ENCODE assay signal across 15 cellular contexts in the genomic region with DNA sequence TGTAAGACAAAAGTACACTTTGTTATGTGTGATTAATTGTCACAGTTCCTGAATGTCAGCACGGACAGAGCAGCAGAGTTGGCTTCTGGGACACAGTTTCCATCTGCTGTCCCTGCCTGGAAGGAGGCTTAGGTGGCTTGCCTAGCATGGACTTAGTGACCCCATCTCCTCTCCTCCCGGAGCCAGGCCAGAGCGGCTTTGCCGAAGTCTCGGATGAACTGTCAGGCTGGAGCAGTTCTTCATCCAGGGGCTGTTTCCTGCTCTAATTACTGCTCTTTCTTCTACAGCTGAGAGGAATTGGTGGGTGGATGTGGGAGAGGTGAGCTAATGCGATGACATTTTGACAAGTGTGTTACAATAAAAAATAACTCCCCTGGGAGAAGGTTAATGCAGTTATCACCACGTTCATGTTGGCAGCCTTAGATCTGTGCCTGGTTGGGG.
DNase-seq lines count a peak whose midpoint lies in the region; ATAC-seq and TF ChIP-seq lines count a peak whose summit lies in the region.
"Had no signal": no experiment of that assay in that cellular context is flagged by ENCODE, and none has a peak within 500 bp of the region (broad histone marks: within the 10 kb centered on the region; RNA-seq: fewer than 3 reads in every experiment).

No MANE protein-coding gene starts in this region.

- H3K4me2 ChIP-seq in BLaER1 treated with 17β-estradiol and CSF1 and Interleukin-3, amounts not matched to agents 10 nM and 100 nM: peak overlapping the region; percentile 66 to 92 (median 83)

- CTCF ChIA-PET in HEK293 (lab: Yijun Ruan, JAX): interaction anchor here (1.0 kb wide), 1 partner anchor 21 kb away, joined by 3 read pairs; no protein-coding TSS in a partner anchor

- peaks cover 0 to 10% (median 0%) of the 10 kb centered on the region in 11 experiments; a peak in 3 of 22 replicates for H3K36me3 ChIP-seq in BLaER1 treated with 17β-estradiol and CSF1 and Interleukin-3, amounts not matched to agents 10 nM and 100 nM
- H3K36me3 ChIP-seq in HEK293 (ENCODE audit: control insufficient read depth in 2 of 2, insufficient read depth in 1 of 2, low read length in 2 of 2): no peaks in the 10 kb centered on the region
- no peaks in the 10 kb centered on the region for H3K36me3 ChIP-seq in neutrophil
- H3K36me3 ChIP-seq: tibial nerve had no signal

- peaks cover 59% of the 10 kb centered on the region for H3K4me1 Mint-ChIP-seq in chondrocyte (ENCODE audit: low read depth)

- H3K27ac Mint-ChIP-seq in chondrocyte (ENCODE audit: unreplicated experiment): peak overlapping the region; percentile 63
- H3K27ac Mint-ChIP-seq: CD8-positive, alpha-beta T cell; progenitor cell of endocrine pancreas; T-helper 1 cell treated with Interleukin-12 subunit alpha and Interleukin-12 subunit beta and Interleukin-4 antibody, amounts not matched to agents 30 μg/mL and 1 μg/mL, for 36 hours had no signal

- TF ChIP-seq CTCF in HEK293 (tag by site-specific recombination; IDR thresholded peaks at IDR 0.05) (no peak), chondrocyte (IDR thresholded peaks at IDR 0.05) (no peak), neutrophil (IDR thresholded peaks at IDR 0.05) (no peak), GM13977 (IDR thresholded peaks at IDR 0.05; ENCODE audit: extremely low read depth, insufficient read depth, missing control alignments) (no peak), GM13976 (IDR thresholded peaks at IDR 0.05; ENCODE audit: borderline replicate concordance, control extremely low read depth, extremely low read depth, insufficient read depth, missing control alignments) (no peak)

- no peak overlapping the region for H3K4me3 Mint-ChIP-seq in chondrocyte (ENCODE audit: unreplicated experiment)
- H3K4me3 Mint-ChIP-seq: CD8-positive, alpha-beta T cell; T-helper 1 cell treated with Interleukin-12 subunit alpha and Interleukin-12 subunit beta and Interleukin-4 antibody, amounts not matched to agents 30 μg/mL and 1 μg/mL, for 36 hours had no signal

- peak overlapping the region; percentile 36 to 100 (median 86) for H3K27ac ChIP-seq in BLaER1 treated with 17β-estradiol and CSF1 and Interleukin-3, amounts not matched to agents 10 nM and 100 nM
- H3K27ac ChIP-seq in HEK293 (ENCODE audit: extremely low read depth, low read depth, low read length): peak overlapping the region; percentile 29; the same call in 1 of the 2 replicates
- peak overlapping the region; percentile 90 for H3K27ac ChIP-seq in neutrophil

- H3K27me3 ChIP-seq in BLaER1 treated with 17β-estradiol and CSF1 and Interleukin-3, amounts not matched to agents 10 nM and 100 nM: no peaks in the 10 kb centered on the region
- H3K27me3 ChIP-seq in neutrophil: no peaks in the 10 kb centered on the region
- H3K27me3 ChIP-seq: tibial nerve had no signal

- no peaks in the 10 kb centered on the region for H3K27me3 Mint-ChIP-seq in chondrocyte (ENCODE audit: low read depth)

- peaks cover 84 to 100% (median 96%) of the 10 kb centered on the region in 10 experiments for H3K4me1 ChIP-seq in BLaER1 treated with 17β-estradiol and CSF1 and Interleukin-3, amounts not matched to agents 10 nM and 100 nM
- H3K4me1 ChIP-seq in HEK293 (ENCODE audit: control insufficient read depth, insufficient read depth, low read length) (peaks cover 19% of the 10 kb centered on the region), neutrophil (ENCODE audit: control insufficient read depth in 1 of 2, insufficient read depth in 1 of 2, low read depth in 1 of 2, low read length in 1 of 2) (peaks cover 85 to 100% of the 10 kb centered on the region in 2 experiments)

- H3K36me3 Mint-ChIP-seq in chondrocyte (ENCODE audit: low read depth): no peaks in the 10 kb centered on the region
- H3K36me3 Mint-ChIP-seq: CD8-positive, alpha-beta T cell had no signal

- H3K9me3 Mint-ChIP-seq in chondrocyte (ENCODE audit: low read depth): peaks cover 3% of the 10 kb centered on the region
- H3K9me3 Mint-ChIP-seq: CD8-positive, alpha-beta T cell had no signal

- POLR2A ChIA-PET in HEK293 (lab: Yijun Ruan, JAX): no interaction called here

- DNase-seq in chondrocyte (ENCODE audit: low spot score) (no peak), UCSD-AML1 (lab: John Stamatoyannopoulos, UW; ENCODE audit: unreplicated experiment) (no peak), GM13977 (ENCODE audit: low spot score) (no peak), GM13976 (ENCODE audit: low spot score) (no peak)
- DNase-seq: activated CD4-positive, CD25-positive, alpha-beta regulatory T cell treated with anti-CD3 and anti-CD28 coated beads, Interleukin-2, amount 50 U/mL, for 72 hours; CD8-positive, alpha-beta T cell; glutamatergic neuron; islet precursor cell had no signal

- in situ Hi-C loops in GM13977 (cut with MboI; ENCODE audit: low pct_unique_long_range_greater_than_20kb, low sequenced_read_pairs, unreplicated experiment): no loop called here
- in situ Hi-C loops in GM13976 (cut with MboI; ENCODE audit: low sequenced_read_pairs, unreplicated experiment): no loop called here

- peak overlapping the region in 4 of 10 experiments; percentile 1 to 24 (median 12); a peak in 3 of 20 replicates for H3K4me3 ChIP-seq in BLaER1 treated with 17β-estradiol and CSF1 and Interleukin-3, amounts not matched to agents 10 nM and 100 nM
- H3K4me3 ChIP-seq in HEK293 (ENCODE audit: low read depth, low read length) (no peak overlapping the region), neutrophil (ENCODE audit: low read depth in 1 of 2, low read length in 1 of 2) (peak overlapping the region in 1 of 2 experiments; percentile 8)
- H3K4me3 ChIP-seq: tibial nerve had no signal

- ATAC-seq in HG03095 (IDR thresholded peaks at IDR 0.05; ENCODE audit: unreplicated experiment): no peak
- ATAC-seq: CD8-positive, alpha-beta T cell had no signal

- H4K20me1 ChIP-seq in BLaER1 treated with 17β-estradiol and CSF1 and Interleukin-3, amounts not matched to agents 10 nM and 100 nM: peaks cover 0 to 35% (median 0%) of the 10 kb centered on the region in 11 experiments; a peak in 4 of 22 replicates

- H3K9ac ChIP-seq in BLaER1 treated with 17β-estradiol and CSF1 and Interleukin-3, amounts not matched to agents 10 nM and 100 nM: peak overlapping the region; percentile 61 to 79 (median 72); a peak in 21 of 22 replicates

- peaks cover 0 to 20% (median 11%) of the 10 kb centered on the region in 11 experiments; a peak in 13 of 22 replicates for H3K9me3 ChIP-seq in BLaER1 treated with 17β-estradiol and CSF1 and Interleukin-3, amounts not matched to agents 10 nM and 100 nM (replicated peaks in 1 of 11)
- no peaks in the 10 kb centered on the region for H3K9me3 ChIP-seq in HEK293 (ENCODE audit: control insufficient read depth, insufficient read depth, low read depth, low read length)
- H3K9me3 ChIP-seq in neutrophil: no peaks in the 10 kb centered on the region
- H3K9me3 ChIP-seq: tibial nerve had no signal

TF ChIP-seq in HEK293, 187 proteins besides CTCF, POLR2A, EP300 and RAD21 (continues in another document):
- no peak for TF ChIP-seq ZNF677 (tag by site-specific recombination; IDR thresholded peaks at IDR 0.05)
- TF ChIP-seq ZBTB17 (tag by site-specific recombination; IDR thresholded peaks at IDR 0.05): peak; percentile 88
- TF ChIP-seq ZNF624 (tag by site-specific recombination; IDR thresholded peaks at IDR 0.05): no peak
- TF ChIP-seq ZNF837 (tag by site-specific recombination; IDR thresholded peaks at IDR 0.05): no peak
- TF ChIP-seq ZNF112 (tag by site-specific recombination; IDR thresholded peaks at IDR 0.05): no peak
- TF ChIP-seq, protein P1, sequence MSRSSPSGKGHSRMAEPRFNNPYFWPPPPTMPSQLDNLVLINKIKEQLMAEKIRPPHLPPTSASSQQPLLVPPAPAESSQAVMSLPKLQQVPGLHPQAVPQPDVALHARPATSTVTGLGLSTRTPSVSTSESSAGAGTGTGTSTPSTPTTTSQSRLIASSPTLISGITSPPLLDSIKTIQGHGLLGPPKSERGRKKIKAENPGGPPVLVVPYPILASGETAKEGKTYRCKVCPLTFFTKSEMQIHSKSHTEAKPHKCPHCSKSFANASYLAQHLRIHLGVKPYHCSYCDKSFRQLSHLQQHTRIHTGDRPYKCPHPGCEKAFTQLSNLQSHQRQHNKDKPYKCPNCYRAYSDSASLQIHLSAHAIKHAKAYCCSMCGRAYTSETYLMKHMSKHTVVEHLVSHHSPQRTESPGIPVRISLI (tag by site-specific recombination; IDR thresholded peaks at IDR 0.05): 0 out of 2 replicates have a peak, but pooled peaks have one; percentile 45
- TF ChIP-seq, protein P2, sequence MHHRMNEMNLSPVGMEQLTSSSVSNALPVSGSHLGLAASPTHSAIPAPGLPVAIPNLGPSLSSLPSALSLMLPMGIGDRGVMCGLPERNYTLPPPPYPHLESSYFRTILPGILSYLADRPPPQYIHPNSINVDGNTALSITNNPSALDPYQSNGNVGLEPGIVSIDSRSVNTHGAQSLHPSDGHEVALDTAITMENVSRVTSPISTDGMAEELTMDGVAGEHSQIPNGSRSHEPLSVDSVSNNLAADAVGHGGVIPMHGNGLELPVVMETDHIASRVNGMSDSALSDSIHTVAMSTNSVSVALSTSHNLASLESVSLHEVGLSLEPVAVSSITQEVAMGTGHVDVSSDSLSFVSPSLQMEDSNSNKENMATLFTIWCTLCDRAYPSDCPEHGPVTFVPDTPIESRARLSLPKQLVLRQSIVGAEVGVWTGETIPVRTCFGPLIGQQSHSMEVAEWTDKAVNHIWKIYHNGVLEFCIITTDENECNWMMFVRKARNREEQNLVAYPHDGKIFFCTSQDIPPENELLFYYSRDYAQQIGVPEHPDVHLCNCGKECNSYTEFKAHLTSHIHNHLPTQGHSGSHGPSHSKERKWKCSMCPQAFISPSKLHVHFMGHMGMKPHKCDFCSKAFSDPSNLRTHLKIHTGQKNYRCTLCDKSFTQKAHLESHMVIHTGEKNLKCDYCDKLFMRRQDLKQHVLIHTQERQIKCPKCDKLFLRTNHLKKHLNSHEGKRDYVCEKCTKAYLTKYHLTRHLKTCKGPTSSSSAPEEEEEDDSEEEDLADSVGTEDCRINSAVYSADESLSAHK (tag by site-specific recombination; IDR thresholded peaks at IDR 0.05): peak; percentile 42; the same call in 1 of the 2 replicates
- peak; percentile 64; the same call in 1 of the 2 replicates for TF ChIP-seq TRIM28 (IDR thresholded peaks at IDR 0.05; ENCODE audit: borderline replicate concordance, low read length)
- TF ChIP-seq IKZF3 (tag by site-specific recombination; IDR thresholded peaks at IDR 0.05): peak; percentile 71; the same call in 1 of the 2 replicates
- peak; percentile 10; the same call in 1 of the 2 replicates for TF ChIP-seq ZNF654 (tag by site-specific recombination; IDR thresholded peaks at IDR 0.05; ENCODE audit: low read depth)
- TF ChIP-seq ZNF600 (tag by site-specific recombination; IDR thresholded peaks at IDR 0.05): peak; percentile 73; the same call in 1 of the 2 replicates

Comparison
In these comparisons a context has a peak if more than half of its experiments do, and no peak if none do; other contexts are left out.
1. H3K27ac ChIP-seq: peak in every context shown above with its lines; median percentile 90 in neutrophil; 86 in BLaER1 treated with 17β-estradiol and CSF1 and Interleukin-3, amounts not matched to agents 10 nM and 100 nM; 29 in HEK293.